In the genomic region with DNA sequence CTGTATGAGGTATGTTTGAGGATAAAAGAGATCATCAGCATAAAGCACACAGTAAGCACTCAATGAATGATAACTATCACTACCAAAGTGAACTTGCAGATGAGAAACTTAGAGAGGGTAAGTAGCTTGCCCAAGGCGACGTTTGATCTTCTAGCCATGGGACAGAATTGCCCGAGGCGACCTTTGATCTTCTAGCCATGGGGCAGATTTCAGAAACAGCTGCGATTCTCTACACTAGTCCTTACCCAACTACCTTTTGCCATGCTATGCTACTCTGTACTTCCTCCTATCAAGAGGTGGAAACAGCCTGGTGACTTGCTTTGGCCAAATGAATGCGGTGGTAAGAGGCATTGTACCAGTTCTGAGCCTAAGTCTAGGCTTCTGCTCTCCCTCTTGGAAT, we compare ENCODE assay signal across 22 cellular contexts.
"Had no signal": no experiment of that assay in that cellular context is flagged by ENCODE, and none has a peak within 500 bp of the region (broad histone marks: within the 10 kb centered on the region; RNA-seq: fewer than 3 reads in every experiment).

No MANE protein-coding gene starts in this region.

- H3K9ac ChIP-seq: neural progenitor cell had no signal

- H3K4me1 Mint-ChIP-seq: activated B cell treated with CpG ODN at 0.5 μM for 24 hours; activated naive CD4-positive, alpha-beta T cell treated with anti-CD3 and anti-CD28 coated beads, Interleukin-2, amount 50 U/mL, for 24 hours; activated naive CD8-positive, alpha-beta T cell treated with anti-CD3 and anti-CD28 coated beads, Interleukin-2, amount 50 U/mL, for 24 hours; natural killer cell; neural progenitor cell had no signal

- H3K27ac Mint-ChIP-seq: activated B cell treated with CpG ODN at 0.5 μM for 24 hours; activated CD8-positive, alpha-beta T cell treated with anti-CD3 and anti-CD28 coated beads for 36 hours; activated naive CD4-positive, alpha-beta T cell treated with anti-CD3 and anti-CD28 coated beads, Interleukin-2, amount 50 U/mL, for 24 hours; activated naive CD8-positive, alpha-beta T cell treated with anti-CD3 and anti-CD28 coated beads, Interleukin-2, amount 50 U/mL, for 24 hours; activated T-helper 2 cell treated with anti-CD3 and anti-CD28 coated beads, Interferon-gamma antibody, Interleukin-2, Interleukin-4, amounts not matched to agents 10 μg/mL and 5 μg/mL and 100 μg/mL, durations not matched to agents 14 hours and 24 hours and 36 hours; natural killer cell; neural progenitor cell; stimulated activated naive CD8-positive, alpha-beta T cell treated with anti-CD3 and anti-CD28 coated beads, Interleukin-15, Interleukin-2, amounts not matched to agents 100 ng/mL and 50 ng/mL, for 24 hours; T-helper 2 cell treated with Interferon-gamma antibody and Interleukin-4, amounts not matched to agents 5 μg/mL and 100 μg/mL, for 36 hours had no signal

- H3K9me3 ChIP-seq: esophagus squamous epithelium, left ventricle myocardium inferior had no signal

- H3K4me2 ChIP-seq: neural progenitor cell had no signal

- H3K27me3 Mint-ChIP-seq: activated B cell treated with CpG ODN at 0.5 μM for 24 hours; activated CD8-positive, alpha-beta T cell treated with anti-CD3 and anti-CD28 coated beads for 36 hours; activated naive CD4-positive, alpha-beta T cell treated with anti-CD3 and anti-CD28 coated beads, Interleukin-2, amount 50 U/mL, for 24 hours; activated naive CD8-positive, alpha-beta T cell treated with anti-CD3 and anti-CD28 coated beads, Interleukin-2, amount 50 U/mL, for 24 hours; stimulated activated naive CD8-positive, alpha-beta T cell treated with anti-CD3 and anti-CD28 coated beads, Interleukin-15, Interleukin-2, amounts not matched to agents 100 ng/mL and 50 ng/mL, for 24 hours had no signal

- DNase-seq: activated B cell treated with CpG ODN at 0.5 μM for 24 hours; activated CD4-positive, alpha-beta T cell treated with anti-CD3 and anti-CD28 coated beads, Interleukin-2, amount 50 U/mL, for 1 hour; activated CD8-positive, alpha-beta T cell treated with anti-CD3 and anti-CD28 coated beads for 36 hours; activated naive CD8-positive, alpha-beta T cell treated with anti-CD3 and anti-CD28 coated beads, Interleukin-2, amount 50 U/mL, for 24 hours; activated T-cell treated with anti-CD3 and anti-CD28 coated beads, Interleukin-2, amount 50 U/mL, for 48 hours; amygdala; central memory CD4-positive, alpha-beta T cell; esophagus squamous epithelium; left ventricle myocardium inferior; natural killer cell; occipital lobe; posterior cingulate gyrus; right cardiac atrium; stimulated activated CD4-positive, alpha-beta T cell treated with anti-CD3 and anti-CD28 coated beads, Interleukin-12 subunit alpha, Interleukin-12 subunit beta, amount 100 ng/mL, for 4 hours; stimulated activated CD4-positive, alpha-beta T cell treated with anti-CD3 and anti-CD28 coated beads, Interleukin-4, amount 100 ng/mL, for 1 hour; substantia nigra; T-helper 1 cell had no signal

- ATAC-seq: activated CD8-positive, alpha-beta T cell treated with anti-CD3 and anti-CD28 coated beads for 36 hours; activated naive CD8-positive, alpha-beta T cell treated with anti-CD3 and anti-CD28 coated beads, Interleukin-2, amount 50 U/mL, for 24 hours; natural killer cell; right cardiac atrium had no signal

- H3K36me3 Mint-ChIP-seq: activated naive CD4-positive, alpha-beta T cell treated with anti-CD3 and anti-CD28 coated beads, Interleukin-2, amount 50 U/mL, for 24 hours; natural killer cell; neural progenitor cell had no signal

- H3K4me1 ChIP-seq: neural progenitor cell had no signal

- H3K9me3 Mint-ChIP-seq: activated B cell treated with CpG ODN at 0.5 μM for 24 hours; activated CD8-positive, alpha-beta T cell treated with anti-CD3 and anti-CD28 coated beads for 36 hours; activated naive CD4-positive, alpha-beta T cell treated with anti-CD3 and anti-CD28 coated beads, Interleukin-2, amount 50 U/mL, for 24 hours; activated naive CD8-positive, alpha-beta T cell treated with anti-CD3 and anti-CD28 coated beads, Interleukin-2, amount 50 U/mL, for 24 hours; activated T-helper 2 cell treated with anti-CD3 and anti-CD28 coated beads, Interferon-gamma antibody, Interleukin-2, Interleukin-4, amounts not matched to agents 10 μg/mL and 5 μg/mL and 100 μg/mL, durations not matched to agents 14 hours and 24 hours and 36 hours; natural killer cell; neural progenitor cell; stimulated activated naive CD8-positive, alpha-beta T cell treated with anti-CD3 and anti-CD28 coated beads, Interleukin-15, Interleukin-2, amounts not matched to agents 100 ng/mL and 50 ng/mL, for 24 hours; T-helper 2 cell treated with Interferon-gamma antibody and Interleukin-4, amounts not matched to agents 5 μg/mL and 100 μg/mL, for 36 hours had no signal

- H3K27me3 ChIP-seq: neural progenitor cell had no signal

- H3K27ac ChIP-seq: left ventricle myocardium inferior, neural progenitor cell had no signal

- H3K36me3 ChIP-seq: esophagus squamous epithelium, left ventricle myocardium inferior, neural progenitor cell had no signal

- H3K4me3 ChIP-seq: esophagus squamous epithelium, left ventricle myocardium inferior, neural progenitor cell had no signal

- H3K4me3 Mint-ChIP-seq: activated B cell treated with CpG ODN at 0.5 μM for 24 hours; activated CD8-positive, alpha-beta T cell treated with anti-CD3 and anti-CD28 coated beads for 36 hours; activated naive CD4-positive, alpha-beta T cell treated with anti-CD3 and anti-CD28 coated beads, Interleukin-2, amount 50 U/mL, for 24 hours; activated naive CD8-positive, alpha-beta T cell treated with anti-CD3 and anti-CD28 coated beads, Interleukin-2, amount 50 U/mL, for 24 hours; natural killer cell; neural progenitor cell; stimulated activated naive CD8-positive, alpha-beta T cell treated with anti-CD3 and anti-CD28 coated beads, Interleukin-15, Interleukin-2, amounts not matched to agents 100 ng/mL and 50 ng/mL, for 24 hours; T-helper 2 cell treated with Interferon-gamma antibody and Interleukin-4, amounts not matched to agents 5 μg/mL and 100 μg/mL, for 36 hours had no signal
